Comparison of ENCODE assay signal across 11 cellular contexts in genomic region chr4:151541438-151542071, GRCh38.
A peak's percentile ranks its signal among the peaks of the same experiment; 100 is the strongest.
DNase-seq lines count a peak whose midpoint lies in the region; ATAC-seq and TF ChIP-seq lines count a peak whose summit lies in the region.
"Had no signal": no experiment of that assay in that cellular context is flagged by ENCODE, and none has a peak within 500 bp of the region (broad histone marks: within the 10 kb centered on the region; RNA-seq: fewer than 3 reads in every experiment).

No MANE protein-coding gene starts in this region.

- no peaks in the 10 kb centered on the region for H3K9me2 ChIP-seq in Karpas-422 (replicated peaks; ENCODE audit: insufficient read depth, low read length)

- H3K27ac ChIP-seq in osteoblast (ENCODE audit: low read depth, low read length) = peak overlapping the region; percentile 85
- no peak overlapping the region for H3K27ac ChIP-seq in Karpas-422 (ENCODE audit: low read length)

- H3K4me1 ChIP-seq in osteoblast (ENCODE audit: insufficient read depth, low read length) (peaks cover 23% of the 10 kb centered on the region), Karpas-422 (ENCODE audit: low read length) (no peaks in the 10 kb centered on the region)

- H3K36me3 ChIP-seq in osteoblast (ENCODE audit: insufficient read depth, low read length) (no peaks in the 10 kb centered on the region), Karpas-422 (ENCODE audit: insufficient read depth, low read length) (no peaks in the 10 kb centered on the region)

- no peak overlapping the region for H3K9ac ChIP-seq in Karpas-422 (ENCODE audit: low read length)

- DNase-seq in EH (ENCODE audit: low read depth) (peak; percentile 87), NCI-H2196 (lab: John Stamatoyannopoulos, UW; ENCODE audit: unreplicated experiment) (peak; percentile 58), dedifferentiated amniotic fluid mesenchymal stem cell (ENCODE audit: extremely low spot score) (peak; percentile 60), osteoblast (ENCODE audit: insufficient read length, low spot score, missing footprints) (peak; percentile 58), Karpas-422 (no peak)
- no peak for DNase-seq in activated naive CD4-positive, alpha-beta T cell treated with Interleukin-2 at 50 U/mL for 16 hours
- DNase-seq: DND-41, posterior cingulate gyrus, SHP77 had no signal

- H3K27me3 ChIP-seq in osteoblast (ENCODE audit: insufficient read depth, low read length) (no peaks in the 10 kb centered on the region), Karpas-422 (ENCODE audit: low read length) (no peaks in the 10 kb centered on the region)

- peak overlapping the region; percentile 59 for H3K4me2 ChIP-seq in osteoblast (ENCODE audit: insufficient read depth, low read length)
- no peak overlapping the region for H3K4me2 ChIP-seq in Karpas-422 (ENCODE audit: low read depth, low read length, poor library complexity, severe bottlenecking)

- H3K9me3 ChIP-seq in osteoblast (ENCODE audit: low read depth, low read length) (no peaks in the 10 kb centered on the region), Karpas-422 (ENCODE audit: low read length) (no peaks in the 10 kb centered on the region)

- H4K20me1 ChIP-seq in osteoblast (ENCODE audit: insufficient read depth, low read length) (no peaks in the 10 kb centered on the region), Karpas-422 (ENCODE audit: insufficient read depth, low read depth, low read length) (no peaks in the 10 kb centered on the region)

- H3K4me3 ChIP-seq in osteoblast (ENCODE audit: insufficient read depth, low read length) = no peak overlapping the region
- H3K4me3 ChIP-seq in Karpas-422 (ENCODE audit: low read length) = no peak overlapping the region

- ATAC-seq in GM19395 (IDR thresholded peaks at IDR 0.05; ENCODE audit: unreplicated experiment) (no peak), HG02884 (IDR thresholded peaks at IDR 0.05; ENCODE audit: unreplicated experiment) (no peak)

- H2AFZ ChIP-seq in osteoblast (ENCODE audit: low read length) = peak overlapping the region; percentile 20
- H2AFZ ChIP-seq in Karpas-422 (ENCODE audit: low read length) = no peak overlapping the region

- no peak for TF ChIP-seq CTCF in osteoblast (IDR thresholded peaks at IDR 0.05; ENCODE audit: extremely low read depth, low read depth, low read length)

- H3K79me2 ChIP-seq in osteoblast (ENCODE audit: insufficient read depth, low read length) = no peaks in the 10 kb centered on the region
- H3K79me2 ChIP-seq in Karpas-422 (ENCODE audit: low read length) = no peaks in the 10 kb centered on the region

Comparison
In these comparisons a context has a peak if more than half of its experiments do, and no peak if none do; other contexts are left out.
1. DNase-seq: peak in EH (single experiment), NCI-H2196 (single experiment), dedifferentiated amniotic fluid mesenchymal stem cell (single experiment) and osteoblast (single experiment); none in Karpas-422 (single experiment) and activated naive CD4-positive, alpha-beta T cell treated with Interleukin-2 at 50 U/mL for 16 hours (single experiment).